Comparison of ENCODE assay signal across 1 cellular context in the genomic region with DNA sequence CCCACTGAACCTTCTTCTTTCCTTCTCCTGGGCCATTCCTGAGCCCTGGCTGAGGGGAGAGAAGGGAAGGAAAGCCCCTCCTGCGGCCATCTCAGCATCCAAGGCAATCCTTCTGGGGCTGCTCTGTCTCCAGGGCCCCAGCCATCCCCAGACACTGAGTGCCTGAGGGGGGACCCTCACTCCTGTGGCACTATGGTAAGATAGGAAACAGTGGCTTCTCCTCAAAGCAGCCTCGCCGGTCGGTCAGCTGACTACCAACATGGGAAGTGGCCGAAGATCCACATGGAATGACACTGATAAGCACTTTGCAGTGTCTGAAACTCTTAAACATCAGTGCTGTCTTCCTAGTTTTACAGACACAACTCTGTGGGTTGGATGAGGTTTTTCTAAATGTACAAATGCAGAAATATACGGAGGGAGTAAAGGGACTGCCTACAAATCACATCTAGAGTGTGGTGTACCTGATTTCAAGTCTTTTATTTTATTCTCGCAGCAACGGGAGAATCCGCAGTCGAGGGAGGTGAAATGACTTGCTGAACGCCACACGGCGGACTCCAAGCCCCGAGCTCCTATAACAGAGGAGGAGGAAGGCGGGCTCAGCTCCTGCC.
TF ChIP-seq lines count a peak whose summit lies in the region.

No MANE protein-coding gene starts in this region.

TF ChIP-seq in IMR-90, 13 proteins besides CTCF, POLR2A, EP300 and RAD21:
- TF ChIP-seq CEBPB (IDR thresholded peaks at IDR 0.05; ENCODE audit: low read depth, low read length) (no peak), USF2 (IDR thresholded peaks at IDR 0.05; ENCODE audit: low read depth, low read length) (peak; percentile 39)
